In genomic region chr2:52919668-52920067, GRCh38 we compare ENCODE assay signal across 26 cellular contexts.
"Had no signal": no experiment of that assay in that cellular context is flagged by ENCODE, and none has a peak within 500 bp of the region (broad histone marks: within the 10 kb centered on the region; RNA-seq: fewer than 3 reads in every experiment).

No MANE protein-coding gene starts in this region.

- H3K36me3 ChIP-seq: adrenal gland, cardiac muscle cell, gastroesophageal sphincter, left lung, ovary, stomach, thyroid gland, upper lobe of left lung, vagina had no signal

- H3K9me3 ChIP-seq: adrenal gland, gastroesophageal sphincter, left lung, ovary, psoas muscle, stomach, thyroid gland, upper lobe of left lung, vagina had no signal

- H3K4me3 ChIP-seq: adrenal gland, cardiac muscle cell, gastroesophageal sphincter, left lung, lung, ovary, psoas muscle, stomach, thyroid gland, upper lobe of left lung, vagina had no signal

- ATAC-seq: activated CD8-positive, alpha-beta T cell treated with anti-CD3 and anti-CD28 coated beads for 36 hours; effector memory CD8-positive, alpha-beta T cell; gastroesophageal sphincter; left lung; psoas muscle; stimulated activated naive B cell treated with anti-CD40 and anti-IgM and Interleukin-4, amounts not matched to agents 10 μg/mL and 1 μg/mL and 100 μg/mL, for 72 hours had no signal

- H3K27ac ChIP-seq: adrenal gland, cardiac muscle cell, gastroesophageal sphincter, left lung, ovary, psoas muscle, stomach, thyroid gland, upper lobe of left lung, vagina had no signal

- H3K27me3 ChIP-seq: adrenal gland, cardiac muscle cell, gastroesophageal sphincter, left lung, ovary, stomach, thyroid gland, upper lobe of left lung, vagina had no signal

- H3K4me1 ChIP-seq: adrenal gland, gastroesophageal sphincter, left lung, psoas muscle, stomach, thyroid gland, upper lobe of left lung, vagina had no signal

- DNase-seq: activated B cell treated with CpG ODN at 0.5 μM for 24 hours; activated CD4-positive, alpha-beta T cell treated with anti-CD3 and anti-CD28 coated beads, Interleukin-2, amount 50 U/mL, for 1 hour; activated CD8-positive, alpha-beta T cell treated with anti-CD3 and anti-CD28 coated beads for 36 hours; activated naive CD8-positive, alpha-beta T cell treated with anti-CD3 and anti-CD28 coated beads for 36 hours; activated T-cell treated with anti-CD3 and anti-CD28 coated beads, Interleukin-2, amount 50 U/mL, for 48 hours; adrenal gland; aorta; cortex of kidney; effector memory CD8-positive, alpha-beta T cell; hippocampal formation; immature natural killer cell; kidney glomerular epithelial cell; left lung; naive B cell; ovary; psoas muscle; stimulated activated CD4-positive, alpha-beta T cell treated with anti-CD3 and anti-CD28 coated beads, Interleukin-15, amount 100 ng/mL, for 24 hours; stimulated activated CD4-positive, alpha-beta T cell treated with anti-CD3 and anti-CD28 coated beads, Interleukin-2, amount 100 ng/mL, for 24 hours; stimulated activated naive B cell treated with anti-CD40 and anti-IgM and Interleukin-4, amounts not matched to agents 10 μg/mL and 1 μg/mL and 100 μg/mL, for 72 hours; stomach; thyroid gland; upper lobe of left lung had no signal
